Comparison of ENCODE assay signal across 1 cellular context in the genomic region with DNA sequence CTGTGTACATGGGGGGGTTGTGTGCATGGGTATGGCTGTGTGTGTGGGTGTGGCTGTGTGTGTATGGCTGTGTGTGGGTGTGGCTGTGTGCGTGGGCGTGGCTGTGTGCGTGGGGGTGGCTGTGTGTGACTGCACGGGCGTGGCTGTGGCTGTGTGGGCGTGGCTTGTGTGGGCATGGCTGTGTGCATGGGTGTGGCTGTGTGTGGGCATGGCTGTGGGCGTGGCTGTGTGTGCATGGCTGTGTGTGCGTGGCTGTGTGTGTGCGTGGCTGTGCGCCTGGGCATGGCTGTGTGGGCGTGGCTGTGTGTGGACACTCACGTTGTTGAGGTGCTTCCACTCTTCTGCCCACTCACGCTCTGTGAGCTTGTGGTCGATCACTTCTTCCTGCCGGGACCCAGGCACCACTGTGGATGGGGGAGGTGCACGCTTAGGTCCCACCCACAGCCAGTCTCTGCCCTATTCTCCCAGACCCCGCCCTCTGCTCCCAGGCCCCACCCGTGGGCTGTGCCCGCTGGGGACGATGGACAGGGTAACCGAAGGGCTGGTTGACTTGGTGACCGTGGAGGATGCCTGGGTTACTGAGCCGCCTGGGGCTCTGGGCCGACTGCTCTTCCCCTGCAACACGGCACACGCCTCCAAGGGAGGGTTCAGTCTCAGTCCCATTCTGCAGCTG.
A peak's percentile ranks its signal among the peaks of the same experiment; 100 is the strongest.
TF ChIP-seq lines count a peak whose summit lies in the region.

No MANE protein-coding gene starts in this region.

TF ChIP-seq in K562, 482 proteins besides CTCF, POLR2A, EP300 and RAD21 (continues in another document):
- TF ChIP-seq POLR2AphosphoS2 (IDR thresholded peaks at IDR 0.05; ENCODE audit: low read length), result peak; percentile 83; the same call in 1 of the 2 replicates
- peak; percentile 46 for TF ChIP-seq ARID1B (IDR thresholded peaks at IDR 0.05)
- TF ChIP-seq, protein P1, sequence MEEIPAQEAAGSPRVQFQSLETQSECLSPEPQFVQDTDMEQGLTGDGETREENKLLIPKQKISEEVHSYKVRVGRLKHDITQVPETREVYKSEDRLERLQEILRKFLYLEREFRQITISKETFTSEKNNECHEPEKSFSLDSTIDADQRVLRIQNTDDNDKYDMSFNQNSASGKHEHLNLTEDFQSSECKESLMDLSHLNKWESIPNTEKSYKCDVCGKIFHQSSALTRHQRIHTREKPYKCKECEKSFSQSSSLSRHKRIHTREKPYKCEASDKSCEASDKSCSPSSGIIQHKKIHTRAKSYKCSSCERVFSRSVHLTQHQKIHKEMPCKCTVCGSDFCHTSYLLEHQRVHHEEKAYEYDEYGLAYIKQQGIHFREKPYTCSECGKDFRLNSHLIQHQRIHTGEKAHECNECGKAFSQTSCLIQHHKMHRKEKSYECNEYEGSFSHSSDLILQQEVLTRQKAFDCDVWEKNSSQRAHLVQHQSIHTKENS (CRISPR knock-in tag; IDR thresholded peaks at IDR 0.05), result no peak
- TF ChIP-seq KLF1 (tag; IDR thresholded peaks at IDR 0.05), result peak; percentile 55; the same call in 1 of the 2 replicates
- TF ChIP-seq POLR2B (IDR thresholded peaks at IDR 0.05; ENCODE audit: low read depth, partially characterized antibody), result peak; percentile 78
- peak; percentile 32; the same call in 1 of the 2 replicates for TF ChIP-seq NFIC (IDR thresholded peaks at IDR 0.05)
- peak; percentile 46; the same call in 1 of the 2 replicates for TF ChIP-seq CTBP1 (IDR thresholded peaks at IDR 0.05; ENCODE audit: borderline replicate concordance)
- TF ChIP-seq CBX1 (IDR thresholded peaks at IDR 0.05; ENCODE audit: low read depth), result peak; percentile 60; the same call in 1 of the 2 replicates
- TF ChIP-seq, protein P2, sequence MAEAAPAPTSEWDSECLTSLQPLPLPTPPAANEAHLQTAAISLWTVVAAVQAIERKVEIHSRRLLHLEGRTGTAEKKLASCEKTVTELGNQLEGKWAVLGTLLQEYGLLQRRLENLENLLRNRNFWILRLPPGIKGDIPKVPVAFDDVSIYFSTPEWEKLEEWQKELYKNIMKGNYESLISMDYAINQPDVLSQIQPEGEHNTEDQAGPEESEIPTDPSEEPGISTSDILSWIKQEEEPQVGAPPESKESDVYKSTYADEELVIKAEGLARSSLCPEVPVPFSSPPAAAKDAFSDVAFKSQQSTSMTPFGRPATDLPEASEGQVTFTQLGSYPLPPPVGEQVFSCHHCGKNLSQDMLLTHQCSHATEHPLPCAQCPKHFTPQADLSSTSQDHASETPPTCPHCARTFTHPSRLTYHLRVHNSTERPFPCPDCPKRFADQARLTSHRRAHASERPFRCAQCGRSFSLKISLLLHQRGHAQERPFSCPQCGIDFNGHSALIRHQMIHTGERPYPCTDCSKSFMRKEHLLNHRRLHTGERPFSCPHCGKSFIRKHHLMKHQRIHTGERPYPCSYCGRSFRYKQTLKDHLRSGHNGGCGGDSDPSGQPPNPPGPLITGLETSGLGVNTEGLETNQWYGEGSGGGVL (CRISPR knock-in tag; IDR thresholded peaks at IDR 0.05), result no peak
- TF ChIP-seq CHD1 (IDR thresholded peaks at IDR 0.05; ENCODE audit: low read length), result no peak
- peak; percentile 61 for TF ChIP-seq CREM (IDR thresholded peaks at IDR 0.05; ENCODE audit: low read depth)
- TF ChIP-seq, protein P3, sequence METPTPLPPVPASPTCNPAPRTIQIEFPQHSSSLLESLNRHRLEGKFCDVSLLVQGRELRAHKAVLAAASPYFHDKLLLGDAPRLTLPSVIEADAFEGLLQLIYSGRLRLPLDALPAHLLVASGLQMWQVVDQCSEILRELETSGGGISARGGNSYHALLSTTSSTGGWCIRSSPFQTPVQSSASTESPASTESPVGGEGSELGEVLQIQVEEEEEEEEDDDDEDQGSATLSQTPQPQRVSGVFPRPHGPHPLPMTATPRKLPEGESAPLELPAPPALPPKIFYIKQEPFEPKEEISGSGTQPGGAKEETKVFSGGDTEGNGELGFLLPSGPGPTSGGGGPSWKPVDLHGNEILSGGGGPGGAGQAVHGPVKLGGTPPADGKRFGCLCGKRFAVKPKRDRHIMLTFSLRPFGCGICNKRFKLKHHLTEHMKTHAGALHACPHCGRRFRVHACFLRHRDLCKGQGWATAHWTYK (CRISPR knock-in tag; IDR thresholded peaks at IDR 0.05), result peak; percentile 99
- TF ChIP-seq, protein P4, sequence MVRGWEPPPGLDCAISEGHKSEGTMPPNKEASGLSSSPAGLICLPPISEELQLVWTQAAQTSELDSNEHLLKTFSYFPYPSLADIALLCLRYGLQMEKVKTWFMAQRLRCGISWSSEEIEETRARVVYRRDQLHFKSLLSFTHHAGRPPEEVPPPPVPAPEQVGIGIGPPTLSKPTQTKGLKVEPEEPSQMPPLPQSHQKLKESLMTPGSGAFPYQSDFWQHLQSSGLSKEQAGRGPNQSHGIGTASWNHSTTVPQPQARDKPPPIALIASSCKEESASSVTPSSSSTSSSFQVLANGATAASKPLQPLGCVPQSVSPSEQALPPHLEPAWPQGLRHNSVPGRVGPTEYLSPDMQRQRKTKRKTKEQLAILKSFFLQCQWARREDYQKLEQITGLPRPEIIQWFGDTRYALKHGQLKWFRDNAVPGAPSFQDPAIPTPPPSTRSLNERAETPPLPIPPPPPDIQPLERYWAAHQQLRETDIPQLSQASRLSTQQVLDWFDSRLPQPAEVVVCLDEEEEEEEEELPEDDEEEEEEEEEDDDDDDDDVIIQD (CRISPR knock-in tag; IDR thresholded peaks at IDR 0.05), result no peak
- peak; percentile 58 to 71; a peak in 3 of 4 replicates for TF ChIP-seq TRIM24 (IDR thresholded peaks at IDR 0.05)
- TF ChIP-seq, protein P5, sequence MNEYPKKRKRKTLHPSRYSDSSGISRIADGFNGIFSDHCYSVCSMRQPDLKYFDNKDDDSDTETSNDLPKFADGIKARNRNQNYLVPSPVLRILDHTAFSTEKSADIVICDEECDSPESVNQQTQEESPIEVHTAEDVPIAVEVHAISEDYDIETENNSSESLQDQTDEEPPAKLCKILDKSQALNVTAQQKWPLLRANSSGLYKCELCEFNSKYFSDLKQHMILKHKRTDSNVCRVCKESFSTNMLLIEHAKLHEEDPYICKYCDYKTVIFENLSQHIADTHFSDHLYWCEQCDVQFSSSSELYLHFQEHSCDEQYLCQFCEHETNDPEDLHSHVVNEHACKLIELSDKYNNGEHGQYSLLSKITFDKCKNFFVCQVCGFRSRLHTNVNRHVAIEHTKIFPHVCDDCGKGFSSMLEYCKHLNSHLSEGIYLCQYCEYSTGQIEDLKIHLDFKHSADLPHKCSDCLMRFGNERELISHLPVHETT (CRISPR knock-in tag; conservative IDR thresholded peaks at IDR 0.05 in 1 of 2, IDR thresholded peaks at IDR 0.05 in 1 of 2), result no peak
- TF ChIP-seq, protein P6, sequence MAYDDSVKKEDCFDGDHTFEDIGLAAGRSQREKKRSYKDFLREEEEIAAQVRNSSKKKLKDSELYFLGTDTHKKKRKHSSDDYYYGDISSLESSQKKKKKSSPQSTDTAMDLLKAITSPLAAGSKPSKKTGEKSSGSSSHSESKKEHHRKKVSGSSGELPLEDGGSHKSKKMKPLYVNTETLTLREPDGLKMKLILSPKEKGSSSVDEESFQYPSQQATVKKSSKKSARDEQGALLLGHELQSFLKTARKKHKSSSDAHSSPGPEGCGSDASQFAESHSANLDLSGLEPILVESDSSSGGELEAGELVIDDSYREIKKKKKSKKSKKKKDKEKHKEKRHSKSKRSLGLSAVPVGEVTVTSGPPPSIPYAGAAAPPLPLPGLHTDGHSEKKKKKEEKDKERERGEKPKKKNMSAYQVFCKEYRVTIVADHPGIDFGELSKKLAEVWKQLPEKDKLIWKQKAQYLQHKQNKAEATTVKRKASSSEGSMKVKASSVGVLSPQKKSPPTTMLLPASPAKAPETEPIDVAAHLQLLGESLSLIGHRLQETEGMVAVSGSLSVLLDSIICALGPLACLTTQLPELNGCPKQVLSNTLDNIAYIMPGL (CRISPR knock-in tag; IDR thresholded peaks at IDR 0.05), result no peak
- TF ChIP-seq, protein P7, sequence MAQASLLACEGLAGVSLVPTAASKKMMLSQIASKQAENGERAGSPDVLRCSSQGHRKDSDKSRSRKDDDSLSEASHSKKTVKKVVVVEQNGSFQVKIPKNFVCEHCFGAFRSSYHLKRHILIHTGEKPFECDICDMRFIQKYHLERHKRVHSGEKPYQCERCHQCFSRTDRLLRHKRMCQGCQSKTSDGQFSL (CRISPR knock-in tag; IDR thresholded peaks at IDR 0.05), result peak; percentile 72
- TF ChIP-seq, protein P7 (tag; IDR thresholded peaks at IDR 0.05), result no peak
- no peak for TF ChIP-seq NFYB (IDR thresholded peaks at IDR 0.05; ENCODE audit: extremely low read depth, insufficient read length)
- TF ChIP-seq, protein P8, sequence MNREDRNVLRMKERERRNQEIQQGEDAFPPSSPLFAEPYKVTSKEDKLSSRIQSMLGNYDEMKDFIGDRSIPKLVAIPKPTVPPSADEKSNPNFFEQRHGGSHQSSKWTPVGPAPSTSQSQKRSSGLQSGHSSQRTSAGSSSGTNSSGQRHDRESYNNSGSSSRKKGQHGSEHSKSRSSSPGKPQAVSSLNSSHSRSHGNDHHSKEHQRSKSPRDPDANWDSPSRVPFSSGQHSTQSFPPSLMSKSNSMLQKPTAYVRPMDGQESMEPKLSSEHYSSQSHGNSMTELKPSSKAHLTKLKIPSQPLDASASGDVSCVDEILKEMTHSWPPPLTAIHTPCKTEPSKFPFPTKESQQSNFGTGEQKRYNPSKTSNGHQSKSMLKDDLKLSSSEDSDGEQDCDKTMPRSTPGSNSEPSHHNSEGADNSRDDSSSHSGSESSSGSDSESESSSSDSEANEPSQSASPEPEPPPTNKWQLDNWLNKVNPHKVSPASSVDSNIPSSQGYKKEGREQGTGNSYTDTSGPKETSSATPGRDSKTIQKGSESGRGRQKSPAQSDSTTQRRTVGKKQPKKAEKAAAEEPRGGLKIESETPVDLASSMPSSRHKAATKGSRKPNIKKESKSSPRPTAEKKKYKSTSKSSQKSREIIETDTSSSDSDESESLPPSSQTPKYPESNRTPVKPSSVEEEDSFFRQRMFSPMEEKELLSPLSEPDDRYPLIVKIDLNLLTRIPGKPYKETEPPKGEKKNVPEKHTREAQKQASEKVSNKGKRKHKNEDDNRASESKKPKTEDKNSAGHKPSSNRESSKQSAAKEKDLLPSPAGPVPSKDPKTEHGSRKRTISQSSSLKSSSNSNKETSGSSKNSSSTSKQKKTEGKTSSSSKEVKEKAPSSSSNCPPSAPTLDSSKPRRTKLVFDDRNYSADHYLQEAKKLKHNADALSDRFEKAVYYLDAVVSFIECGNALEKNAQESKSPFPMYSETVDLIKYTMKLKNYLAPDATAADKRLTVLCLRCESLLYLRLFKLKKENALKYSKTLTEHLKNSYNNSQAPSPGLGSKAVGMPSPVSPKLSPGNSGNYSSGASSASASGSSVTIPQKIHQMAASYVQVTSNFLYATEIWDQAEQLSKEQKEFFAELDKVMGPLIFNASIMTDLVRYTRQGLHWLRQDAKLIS (CRISPR knock-in tag; IDR thresholded peaks at IDR 0.05), result 0 out of 2 replicates have a peak, but pooled peaks have one; percentile 49
- TF ChIP-seq TOE1 (IDR thresholded peaks at IDR 0.05; ENCODE audit: borderline replicate concordance), result 0 out of 2 replicates have a peak, but pooled peaks have one; percentile 30
- no peak for TF ChIP-seq TOE1 (CRISPR knock-in tag; IDR thresholded peaks at IDR 0.05; ENCODE audit: borderline replicate concordance, low read depth)
- peak; percentile 99 for TF ChIP-seq RBM22 (IDR thresholded peaks at IDR 0.05; ENCODE audit: low read depth, low read length, poor library complexity, severe bottlenecking)
- TF ChIP-seq, protein P9, sequence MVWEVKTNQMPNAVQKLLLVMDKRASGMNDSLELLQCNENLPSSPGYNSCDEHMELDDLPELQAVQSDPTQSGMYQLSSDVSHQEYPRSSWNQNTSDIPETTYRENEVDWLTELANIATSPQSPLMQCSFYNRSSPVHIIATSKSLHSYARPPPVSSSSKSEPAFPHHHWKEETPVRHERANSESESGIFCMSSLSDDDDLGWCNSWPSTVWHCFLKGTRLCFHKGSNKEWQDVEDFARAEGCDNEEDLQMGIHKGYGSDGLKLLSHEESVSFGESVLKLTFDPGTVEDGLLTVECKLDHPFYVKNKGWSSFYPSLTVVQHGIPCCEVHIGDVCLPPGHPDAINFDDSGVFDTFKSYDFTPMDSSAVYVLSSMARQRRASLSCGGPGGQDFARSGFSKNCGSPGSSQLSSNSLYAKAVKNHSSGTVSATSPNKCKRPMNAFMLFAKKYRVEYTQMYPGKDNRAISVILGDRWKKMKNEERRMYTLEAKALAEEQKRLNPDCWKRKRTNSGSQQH (CRISPR knock-in tag; IDR thresholded peaks at IDR 0.05), result peak; percentile 63; the same call in 1 of the 2 replicates
- TF ChIP-seq RBM25 (IDR thresholded peaks at IDR 0.05; ENCODE audit: low read depth, low read length, severe bottlenecking), result no peak
- TF ChIP-seq, protein P10, sequence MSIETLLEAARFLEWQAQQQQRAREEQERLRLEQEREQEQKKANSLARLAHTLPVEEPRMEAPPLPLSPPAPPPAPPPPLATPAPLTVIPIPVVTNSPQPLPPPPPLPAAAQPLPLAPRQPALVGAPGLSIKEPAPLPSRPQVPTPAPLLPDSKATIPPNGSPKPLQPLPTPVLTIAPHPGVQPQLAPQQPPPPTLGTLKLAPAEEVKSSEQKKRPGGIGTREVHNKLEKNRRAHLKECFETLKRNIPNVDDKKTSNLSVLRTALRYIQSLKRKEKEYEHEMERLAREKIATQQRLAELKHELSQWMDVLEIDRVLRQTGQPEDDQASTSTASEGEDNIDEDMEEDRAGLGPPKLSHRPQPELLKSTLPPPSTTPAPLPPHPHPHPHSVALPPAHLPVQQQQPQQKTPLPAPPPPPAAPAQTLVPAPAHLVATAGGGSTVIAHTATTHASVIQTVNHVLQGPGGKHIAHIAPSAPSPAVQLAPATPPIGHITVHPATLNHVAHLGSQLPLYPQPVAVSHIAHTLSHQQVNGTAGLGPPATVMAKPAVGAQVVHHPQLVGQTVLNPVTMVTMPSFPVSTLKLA (conservative IDR thresholded peaks at IDR 0.05), result peak in 1 of 2 experiments; percentile 79; a peak in 3 of 4 replicates
- TF ChIP-seq LARP7 (IDR thresholded peaks at IDR 0.05), result 0 out of 2 replicates have a peak, but pooled peaks have one; percentile 64
- peak; percentile 30 for TF ChIP-seq NCOA4 (IDR thresholded peaks at IDR 0.05; ENCODE audit: partially characterized antibody)
- TF ChIP-seq, protein P11, sequence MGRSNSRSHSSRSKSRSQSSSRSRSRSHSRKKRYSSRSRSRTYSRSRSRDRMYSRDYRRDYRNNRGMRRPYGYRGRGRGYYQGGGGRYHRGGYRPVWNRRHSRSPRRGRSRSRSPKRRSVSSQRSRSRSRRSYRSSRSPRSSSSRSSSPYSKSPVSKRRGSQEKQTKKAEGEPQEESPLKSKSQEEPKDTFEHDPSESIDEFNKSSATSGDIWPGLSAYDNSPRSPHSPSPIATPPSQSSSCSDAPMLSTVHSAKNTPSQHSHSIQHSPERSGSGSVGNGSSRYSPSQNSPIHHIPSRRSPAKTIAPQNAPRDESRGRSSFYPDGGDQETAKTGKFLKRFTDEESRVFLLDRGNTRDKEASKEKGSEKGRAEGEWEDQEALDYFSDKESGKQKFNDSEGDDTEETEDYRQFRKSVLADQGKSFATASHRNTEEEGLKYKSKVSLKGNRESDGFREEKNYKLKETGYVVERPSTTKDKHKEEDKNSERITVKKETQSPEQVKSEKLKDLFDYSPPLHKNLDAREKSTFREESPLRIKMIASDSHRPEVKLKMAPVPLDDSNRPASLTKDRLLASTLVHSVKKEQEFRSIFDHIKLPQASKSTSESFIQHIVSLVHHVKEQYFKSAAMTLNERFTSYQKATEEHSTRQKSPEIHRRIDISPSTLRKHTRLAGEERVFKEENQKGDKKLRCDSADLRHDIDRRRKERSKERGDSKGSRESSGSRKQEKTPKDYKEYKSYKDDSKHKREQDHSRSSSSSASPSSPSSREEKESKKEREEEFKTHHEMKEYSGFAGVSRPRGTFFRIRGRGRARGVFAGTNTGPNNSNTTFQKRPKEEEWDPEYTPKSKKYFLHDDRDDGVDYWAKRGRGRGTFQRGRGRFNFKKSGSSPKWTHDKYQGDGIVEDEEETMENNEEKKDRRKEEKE (IDR thresholded peaks at IDR 0.05; ENCODE audit: borderline replicate concordance in 1 of 2, control insufficient read depth in 1 of 2, low read depth in 2 of 2, low read length in 1 of 2), result 0 out of 4 replicates have a peak, but pooled peaks of 1 of the 2 experiments have one; percentile 82
